Comparison of ENCODE assay signal across 8 cellular contexts in the genomic region with DNA sequence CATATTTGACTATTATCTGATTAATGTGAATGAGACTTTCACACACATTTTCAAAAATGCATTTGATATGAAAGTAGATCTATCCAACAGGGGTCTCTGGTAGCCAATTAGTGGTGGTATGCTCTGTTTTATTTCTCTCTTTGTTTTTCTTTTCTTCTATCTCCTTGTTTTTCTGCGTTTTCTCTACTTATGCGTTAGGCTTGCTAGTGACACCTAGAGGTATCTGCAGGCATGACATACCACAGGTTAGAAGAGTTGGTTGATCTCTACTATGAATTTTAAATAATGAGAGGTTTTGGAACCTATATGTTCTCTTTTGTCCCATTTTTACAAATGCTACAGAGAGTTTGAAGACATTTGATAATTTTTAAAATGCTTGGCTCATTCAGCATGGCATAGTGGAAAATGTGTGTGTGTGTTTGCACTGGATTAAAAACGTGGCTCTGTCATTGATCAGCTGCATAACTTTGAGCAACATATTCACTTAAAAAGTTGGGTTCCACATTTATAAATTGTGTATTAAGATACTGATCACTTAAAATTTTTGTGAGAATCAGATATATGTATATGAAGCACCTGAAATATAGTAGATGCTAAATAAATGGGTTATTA. TPM values are rescaled to one million over a fixed set of nuclear protein-coding genes. Genes with fewer than 3 reads are reported as not detected.
DNase-seq lines count a peak whose midpoint lies in the region; ATAC-seq, FAIRE-seq and TF ChIP-seq lines count a peak whose summit lies in the region.

No MANE protein-coding gene starts in this region.

- H3K79me2 ChIP-seq in H1 (ENCODE audit: control insufficient read depth in 1 of 2, insufficient read depth in 2 of 2, low read length in 2 of 2) (no peaks in the 10 kb centered on the region), neural progenitor cell (ENCODE audit: low read depth) (no peaks in the 10 kb centered on the region)

- H3K56ac ChIP-seq in H1 (replicated peaks; ENCODE audit: insufficient read length, low read depth, low read length) = no peak overlapping the region

- H3K4ac ChIP-seq in H1 (replicated peaks; ENCODE audit: insufficient read length, low read depth, low read length) = no peak overlapping the region

- H3K23me2 ChIP-seq in H1 (ENCODE audit: low read depth, low read length) = no peaks in the 10 kb centered on the region

- no peak overlapping the region for H2AK5ac ChIP-seq in H1 (ENCODE audit: low read depth, low read length)

- no peak overlapping the region for H3K14ac ChIP-seq in H1 (ENCODE audit: insufficient read length)

- H4K8ac ChIP-seq in H1 (ENCODE audit: extremely low read depth, insufficient read depth, low read length) = no peak overlapping the region

- TF ChIP-seq EP300 in H1 (IDR thresholded peaks at IDR 0.05; ENCODE audit: borderline replicate concordance in 1 of 2, low read depth in 2 of 2, low read length in 2 of 2) = no peak

- H3K9ac ChIP-seq in H1 (replicated peaks in 1 of 4; ENCODE audit: extremely low read depth in 1 of 4, low read depth in 3 of 4, low read length in 3 of 4) (no peak overlapping the region), neural progenitor cell (no peak overlapping the region)

- H3K23ac ChIP-seq in H1 (ENCODE audit: insufficient read length) = no peak overlapping the region

- H2BK120ac ChIP-seq in H1 (replicated peaks; ENCODE audit: low read depth, low read length) = no peak overlapping the region

- H3K9me3 Mint-ChIP-seq in neural progenitor cell = no peaks in the 10 kb centered on the region
- H3K9me3 Mint-ChIP-seq in T-cell = peaks cover 0 to 10% (median 0%) of the 10 kb centered on the region in 3 donors

- WGBS in H1 (ENCODE audit: extremely low coverage in 1 of 2, insufficient coverage in 1 of 2, insufficient read length in 1 of 2, insufficient replicate concordance in 2 of 2, low coverage in 1 of 2, low lambda C conversion rate in 2 of 2, missing lambda C conversion rate in 1 of 2), 2 experiments = 17% methylated on average over 3 of the region's 3 CpGs; no CpG with 5 or more reads in 1 of the 2 experiments

- H3K9me3 ChIP-seq in H1 (ENCODE audit: insufficient read depth in 2 of 2, low read depth in 1 of 2, low read length in 1 of 2) (no peaks in the 10 kb centered on the region), neural progenitor cell (ENCODE audit: low read depth) (no peaks in the 10 kb centered on the region)

- DNase-seq in A172 (ENCODE audit: low spot score) (peak; percentile 43), GM03348 (ENCODE audit: low spot score) (peak; percentile 46), OCI-M1 (lab: John Stamatoyannopoulos, UW) (peak; percentile 85), H1 (ENCODE audit: low read depth in 1 of 2, low spot score in 2 of 2) (peak in 1 of 2 experiments; percentile 56), neural progenitor cell (ENCODE audit: low spot score) (peak; percentile 66), T-cell (no peak)

- H3K27me3 Mint-ChIP-seq in neural progenitor cell (ENCODE audit: insufficient read depth, low read depth) (peaks cover 3% of the 10 kb centered on the region), T-cell (no peaks in the 10 kb centered on the region)

- TF ChIP-seq CTCF in H1 (IDR thresholded peaks at IDR 0.05; ENCODE audit: control extremely low read depth in 1 of 3, insufficient read depth in 1 of 3, low read depth in 1 of 3, low read length in 3 of 3) = peak in 2 of 3 experiments; percentile 56 to 72; a peak in 2 of 4 replicates
- peak; percentile 96 for TF ChIP-seq CTCF in neural progenitor cell (IDR thresholded peaks at IDR 0.05)

- no peak overlapping the region for H3K4me2 ChIP-seq in H1 (ENCODE audit: insufficient read depth in 1 of 2, low read depth in 2 of 2, low read length in 2 of 2)
- no peak overlapping the region for H3K4me2 ChIP-seq in neural progenitor cell

- POLR2A ChIA-PET in H1 (lab: Charles Lee; ENCODE audit: partially characterized antibody) (interaction anchor here (0.6 to 1.6 kb wide), 2 partner anchors 29 to 118 kb away, joined by 3 to 4 read pairs; no protein-coding TSS in a partner anchor), T-cell (lab: Charles Lee) (no interaction called here)

- no peaks in the 10 kb centered on the region for H3K36me3 Mint-ChIP-seq in neural progenitor cell
- H3K36me3 Mint-ChIP-seq in T-cell = no peaks in the 10 kb centered on the region

- no peaks in the 10 kb centered on the region for H3K36me3 ChIP-seq in H1 (ENCODE audit: control insufficient read depth in 2 of 4, insufficient read depth in 4 of 4, low read length in 3 of 4)
- H3K36me3 ChIP-seq in neural progenitor cell = no peaks in the 10 kb centered on the region

- no peak overlapping the region for H2BK15ac ChIP-seq in H1 (ENCODE audit: low read length)

- peak; percentile 77 for FAIRE-seq in H1 (lab: Jason Lieb, UNC)

- no peak overlapping the region for H2BK5ac ChIP-seq in H1 (ENCODE audit: low read depth, low read length)

- ATAC-seq in HG02884 (IDR thresholded peaks at IDR 0.05; ENCODE audit: unreplicated experiment) (peak; percentile 78), GM21717 (IDR thresholded peaks at IDR 0.05; ENCODE audit: unreplicated experiment) (no peak), T-cell (replicated peaks in 1 of 4) (no peak)

- no peaks in the 10 kb centered on the region for H3K79me1 ChIP-seq in H1 (ENCODE audit: low read depth, low read length)

- no peak overlapping the region for H3K18ac ChIP-seq in H1 (ENCODE audit: extremely low read depth, low read length)

- peak overlapping the region; percentile 31 for H4K5ac ChIP-seq in H1 (ENCODE audit: insufficient read length, low read depth, low read length)

- H2BK12ac ChIP-seq in H1 (ENCODE audit: low read depth, low read length) = no peak overlapping the region

- H3K4me1 Mint-ChIP-seq in neural progenitor cell (peaks cover 2% of the 10 kb centered on the region), T-cell (no peaks in the 10 kb centered on the region)

- H4K20me1 ChIP-seq in H1 (replicated peaks in 1 of 2; ENCODE audit: control insufficient read depth in 1 of 2, insufficient read depth in 2 of 2, low read length in 2 of 2) (no peaks in the 10 kb centered on the region), neural progenitor cell (ENCODE audit: low read depth) (no peaks in the 10 kb centered on the region)

- H3K27me3 ChIP-seq in H1 (replicated peaks in 1 of 4; ENCODE audit: control insufficient read depth in 3 of 4, extremely low read depth in 1 of 4, insufficient read depth in 3 of 4, low read length in 3 of 4) (no peaks in the 10 kb centered on the region), neural progenitor cell (no peaks in the 10 kb centered on the region)

- H3K4me3 ChIP-seq in H1 (ENCODE audit: extremely low read depth in 1 of 4, insufficient read depth in 2 of 4, low read depth in 3 of 4, low read length in 4 of 4) = no peak overlapping the region
- H3K4me3 ChIP-seq in neural progenitor cell = no peak overlapping the region

- no peak overlapping the region for H2BK20ac ChIP-seq in H1 (ENCODE audit: low read length)

- no peak overlapping the region for H4K91ac ChIP-seq in H1 (replicated peaks; ENCODE audit: insufficient read length, low read length)

- no peaks in the 10 kb centered on the region for H3F3A ChIP-seq in neural progenitor cell (ENCODE audit: low read depth)

- TF ChIP-seq POLR2A in H1 (IDR thresholded peaks at IDR 0.05; ENCODE audit: control extremely low read depth in 1 of 2, low read depth in 2 of 2, low read length in 2 of 2) = no peak

- H2AFZ ChIP-seq in H1 (ENCODE audit: low read length) (no peak overlapping the region), neural progenitor cell (replicated peaks) (no peak overlapping the region)

- H3K27ac Mint-ChIP-seq in neural progenitor cell (no peak overlapping the region), T-cell (no peak overlapping the region)

- peak; percentile 66 to 72 for TF ChIP-seq RAD21 in H1 (IDR thresholded peaks at IDR 0.05 in 1 of 2, conservative IDR thresholded peaks at IDR 0.05 in 1 of 2; ENCODE audit: low read depth in 2 of 2, low read length in 2 of 2)

- H3K27ac ChIP-seq in H1 (ENCODE audit: low read depth, low read length) = no peak overlapping the region
- no peak overlapping the region for H3K27ac ChIP-seq in neural progenitor cell

- CTCF ChIA-PET in H1 (lab: Charles Lee; ENCODE audit: partially characterized antibody) = interaction anchor here (0.7 to 1.5 kb wide), 8 partner anchors 14 to 320 kb away, joined by 3 to 5 read pairs (median 4); no protein-coding TSS in a partner anchor
- CTCF ChIA-PET in T-cell (lab: Charles Lee) = interaction anchor here in 1 of 2 donors (0.5 kb wide), 1 partner anchor 129 kb away, joined by 3 read pairs; no protein-coding TSS in a partner anchor

- H3K4me3 Mint-ChIP-seq in neural progenitor cell (no peak overlapping the region), T-cell (no peak overlapping the region)

- H3K4me1 ChIP-seq in H1 (replicated peaks in 1 of 4; ENCODE audit: control insufficient read depth in 3 of 4, insufficient read depth in 4 of 4, low read length in 3 of 4) = no peaks in the 10 kb centered on the region; a peak in 1 of 7 replicates
- H3K4me1 ChIP-seq in neural progenitor cell = no peaks in the 10 kb centered on the region

TF ChIP-seq in H1, 55 proteins besides CTCF, POLR2A, EP300 and RAD21 (continues in another document):
- TF ChIP-seq TEAD4 (IDR thresholded peaks at IDR 0.05; ENCODE audit: low read depth, low read length) = peak; percentile 67; the same call in 1 of the 2 replicates

RNA-seq across cellular contexts. Expression of gene PLXDC2, which starts 28.1 kb away (rescaled TPM):
- 7.0 and 21.8 TPM in 2 replicates for total RNA-seq in A172 (2014; rRNA removed; shearing (Covaris generic))
- 40.1 and 40.5 TPM in 2 replicates for total RNA-seq in H1 (2021; fragmentation: NEBNext Ultra II Directional; extraction: Animal tissue kit (Norgen Biotek cat#: 25700))
- 11.3 and 23.0 TPM in 2 replicates for polyA plus RNA-seq in H1 (2011; rRNA removed)
- polyA plus RNA-seq in H1 (2011; cell fraction: cytosol; rRNA removed) = 16.4 TPM
- polyA plus RNA-seq in H1 (2011; cell fraction: nucleus; rRNA removed) = 24.7 TPM
- polyA plus RNA-seq in H1 (2012, experiment 1 of 2) = 16.7 to 24.1 TPM (median 19.4 TPM) in 4 replicates
- 3.3 TPM for polyA plus RNA-seq in H1 (2012, experiment 2 of 2)
- polyA plus RNA-seq in H1 (2013, experiment 1 of 2) = 38.8 TPM
- 39.9 TPM for polyA plus RNA-seq in H1 (2013, experiment 2 of 2)
- 60.9 and 99.3 TPM in 2 replicates for polyA minus RNA-seq in H1 (2011; rRNA and poly(A)+ RNA removed)
- 22.5 TPM for polyA minus RNA-seq in H1 (2011; cell fraction: cytosol; rRNA and poly(A)+ RNA removed)
- polyA minus RNA-seq in H1 (2011; cell fraction: nucleus; rRNA and poly(A)+ RNA removed) = 80.5 TPM
- total RNA-seq in neural progenitor cell (ENCODE audit: low replicate concordance) = 30.1 and 44.2 TPM in 2 replicates
- total RNA-seq in T-cell = 1 to 10 TPM in 1 of 5 donors, under 1 TPM in 4; 0.49 to 1.1 (median 0.56) TPM

Comparison
In these comparisons a context has a peak if more than half of its experiments do, and no peak if none do; other contexts are left out.
1. DNase-seq: peak in A172 (single experiment), GM03348 (single experiment), OCI-M1 (single experiment) and neural progenitor cell (single experiment); none in T-cell (0 of 34).